ENCODE assay signal across 27 cellular contexts in the genomic region with DNA sequence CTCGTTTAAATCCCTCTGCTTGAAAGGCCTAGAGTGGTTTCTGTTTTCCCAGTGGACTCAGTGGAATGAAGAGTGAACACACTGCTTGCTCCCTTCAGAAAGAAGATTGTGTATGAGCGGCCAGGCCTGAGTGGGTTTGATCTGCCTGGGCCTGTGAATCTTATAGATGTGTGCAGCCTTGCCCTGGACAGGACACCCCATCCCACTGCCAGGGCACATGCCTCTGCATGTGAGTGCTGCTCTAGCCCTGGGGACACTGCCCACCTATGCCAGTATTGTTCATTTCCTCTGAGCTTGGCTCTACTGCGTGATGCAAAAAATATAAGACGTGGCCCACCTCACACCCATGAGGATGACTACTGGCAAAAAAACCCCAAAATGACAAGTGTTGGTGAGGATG.
"Had no signal": no experiment of that assay in that cellular context is flagged by ENCODE, and none has a peak within 500 bp of the region (broad histone marks: within the 10 kb centered on the region; RNA-seq: fewer than 3 reads in every experiment).

No MANE protein-coding gene starts in this region.

- H3K9me3 ChIP-seq: ascending aorta, body of pancreas had no signal

- H3K36me3 ChIP-seq: ascending aorta, cardiac muscle cell had no signal

- H3K4me3 Mint-ChIP-seq: activated B cell treated with CpG ODN at 0.5 μM for 24 hours; activated CD4-positive, alpha-beta memory T cell treated with anti-CD3 and anti-CD28 coated beads for 36 hours; activated CD4-positive, alpha-beta T cell treated with anti-CD3 and anti-CD28 coated beads, Interleukin-2, amount 10 ng/mL, durations not matched to agents 7 days and 5 days; activated naive CD4-positive, alpha-beta T cell treated with anti-CD3 and anti-CD28 coated beads, Interleukin-2, amount 50 U/mL, for 24 hours; T-cell had no signal

- H3K4me3 ChIP-seq: ascending aorta, body of pancreas, cardiac muscle cell, SK-N-MC had no signal

- H3K9ac ChIP-seq: KMS-11 had no signal

- ATAC-seq: body of pancreas, Panc1, Right ventricle myocardium inferior, T-cell had no signal

- H3K4me2 ChIP-seq: KMS-11 had no signal

- H3K9me3 Mint-ChIP-seq: activated CD4-positive, alpha-beta memory T cell treated with anti-CD3 and anti-CD28 coated beads for 36 hours; activated CD4-positive, alpha-beta T cell treated with anti-CD3 and anti-CD28 coated beads, Interleukin-2, amount 10 ng/mL, durations not matched to agents 7 days and 5 days; activated naive CD4-positive, alpha-beta T cell treated with anti-CD3 and anti-CD28 coated beads, Interleukin-2, amount 50 U/mL, for 24 hours; activated T-helper 2 cell treated with anti-CD3 and anti-CD28 coated beads, Interferon-gamma antibody, Interleukin-2, Interleukin-4, amounts not matched to agents 10 μg/mL and 5 μg/mL and 100 μg/mL, durations not matched to agents 14 hours and 24 hours and 36 hours; T-cell had no signal

- H3K36me3 Mint-ChIP-seq: activated CD4-positive, alpha-beta memory T cell treated with anti-CD3 and anti-CD28 coated beads for 36 hours; activated naive CD4-positive, alpha-beta T cell treated with anti-CD3 and anti-CD28 coated beads, Interleukin-2, amount 50 U/mL, for 24 hours; T-cell had no signal

- DNase-seq: activated B cell treated with CpG ODN at 0.5 μM for 24 hours; activated CD4-positive, alpha-beta memory T cell treated with anti-CD3 and anti-CD28 coated beads for 36 hours; activated CD4-positive, alpha-beta T cell treated with anti-CD3 and anti-CD28 coated beads, Interleukin-2, amount 10 ng/mL, durations not matched to agents 7 days and 5 days; activated naive CD4-positive, alpha-beta T cell; activated T-cell treated with anti-CD3 and anti-CD28 coated beads for 4 hours; activated T-cell treated with anti-CD3 and anti-CD28 coated beads, Interleukin-2, amount 50 U/mL, for 48 hours; body of pancreas; MM.1S; NCI-H1105 treated with DMSO at 0.1 percent for 48 hours; NCI-H1436 treated with DMSO at 0.1 percent for 48 hours; NCI-H187; NCI-H2081; NCI-H510A treated with DMSO at 0.1 percent for 48 hours; NK-92 treated with Interleukin-12 subunit alpha and Interleukin-12 subunit beta, amount 100 ng/mL, for 24 hours; OCI-M1; RPMI8226; T-cell; T-helper 2 cell; T1000 had no signal

- H3K27ac Mint-ChIP-seq: activated B cell treated with CpG ODN at 0.5 μM for 24 hours; activated CD4-positive, alpha-beta memory T cell treated with anti-CD3 and anti-CD28 coated beads for 36 hours; activated CD4-positive, alpha-beta T cell treated with anti-CD3 and anti-CD28 coated beads, Interleukin-2, amount 10 ng/mL, durations not matched to agents 7 days and 5 days; activated naive CD4-positive, alpha-beta T cell treated with anti-CD3 and anti-CD28 coated beads, Interleukin-2, amount 50 U/mL, for 24 hours; activated T-helper 2 cell treated with anti-CD3 and anti-CD28 coated beads, Interferon-gamma antibody, Interleukin-2, Interleukin-4, amounts not matched to agents 10 μg/mL and 5 μg/mL and 100 μg/mL, durations not matched to agents 14 hours and 24 hours and 36 hours; T-cell had no signal

- H3K27ac ChIP-seq: ascending aorta, body of pancreas, cardiac muscle cell, KMS-11, SK-N-MC had no signal

- H3K27me3 ChIP-seq: ascending aorta, body of pancreas, cardiac muscle cell had no signal

- H3K4me1 Mint-ChIP-seq: activated CD4-positive, alpha-beta T cell treated with anti-CD3 and anti-CD28 coated beads, Interleukin-2, amount 10 ng/mL, durations not matched to agents 7 days and 5 days had no signal
